Comparison of ENCODE assay signal across 1 cellular context in genomic region chr2:73827660-73828388, GRCh38.
TF ChIP-seq lines count a peak whose summit lies in the region.

No MANE protein-coding gene starts in this region.

TF ChIP-seq in liver, 16 proteins besides CTCF, POLR2A, EP300 and RAD21 (continued from another document):
- TF ChIP-seq ZBTB33 (IDR thresholded peaks at IDR 0.05): no peak
- TF ChIP-seq YY1 (IDR thresholded peaks at IDR 0.05): no peak
